ENCODE assay signal across 8 cellular contexts in genomic region chr1:23168462-23169218, GRCh38. TPM values are rescaled to one million over a fixed set of nuclear protein-coding genes. Genes with fewer than 3 reads are reported as not detected.
A peak's percentile ranks its signal among the peaks of the same experiment; 100 is the strongest.
DNase-seq lines count a peak whose midpoint lies in the region; ATAC-seq and TF ChIP-seq lines count a peak whose summit lies in the region.

Gene LUZP1 (minus strand): TSS chr1:23168856.

- peak within 1 kb of the TSS; percentile 86 for H3K27ac Mint-ChIP-seq in T-helper 17 cell

- WGBS in transverse colon (ENCODE audit: low coverage in 1 of 2), 2 donors, result 8 to 10% methylated on average over 5 to 56 of the region's 56 CpGs

- peak within 1 kb of the TSS; percentile 70 to 99 (median 84) for H3K4me3 ChIP-seq in transverse colon

- peak; percentile 96 for TF ChIP-seq POLR2A in transverse colon (IDR thresholded peaks at IDR 0.05)

- intact Hi-C loops in cardiac septum (cut with DNase I) (loop anchor here (5.0 kb wide), 1 partner anchor 46 kb away; no protein-coding TSS in a partner anchor), posterior cingulate gyrus (cut with DNase I) (no loop called here), transverse colon (cut with DNase I; ENCODE audit: low total_unique reads) (no loop called here)

- H3K36me3 ChIP-seq in transverse colon, result no peaks in the 10 kb centered on the region

- no peaks in the 10 kb centered on the region for H3K27me3 Mint-ChIP-seq in T-helper 17 cell

- DNase-seq in DMS153 (lab: John Stamatoyannopoulos, UW) (peak; percentile 60), GOT3 (lab: John Stamatoyannopoulos, UW) (peak; percentile 72), NCI-H1105 (lab: John Stamatoyannopoulos, UW) (peak; percentile 79), T-helper 17 cell (peak; percentile 75 to 84 (median 79)), amniotic epithelial cell (ENCODE audit: low read depth) (peak; percentile 78), cardiac septum (ENCODE audit: low spot score) (peak; percentile 97), posterior cingulate gyrus (peak; percentile 89 to 99 (median 96)), transverse colon (peak; percentile 93)

- no peaks in the 10 kb centered on the region for H3K27me3 ChIP-seq in transverse colon

- H3K27ac ChIP-seq in transverse colon, result peak within 1 kb of the TSS; percentile 95 to 100 (median 96)

- H3K9me3 ChIP-seq in T-helper 17 cell (ENCODE audit: control insufficient read depth, low read length, poor library complexity, severe bottlenecking) (no peaks in the 10 kb centered on the region), transverse colon (no peaks in the 10 kb centered on the region)

- no peak for TF ChIP-seq CTCF in transverse colon (IDR thresholded peaks at IDR 0.05)

- TF ChIP-seq EP300 in transverse colon (IDR thresholded peaks at IDR 0.05; ENCODE audit: low read depth), result no peak

- H3K36me3 Mint-ChIP-seq in T-helper 17 cell (ENCODE audit: low read depth), result peaks cover 4% of the 10 kb centered on the region

- peaks cover 6 to 56% (median 43%) of the 10 kb centered on the region in 4 donors for H3K4me1 ChIP-seq in transverse colon

- peak within 1 kb of the TSS; percentile 97 for H3K4me3 Mint-ChIP-seq in T-helper 17 cell

- ATAC-seq in T-helper 17 cell, result peak; percentile 89

- in situ Hi-C loops in transverse colon (cut with MboI; ENCODE audit: low pct_ligation_motif_present in 1 of 4, low pct_unique_long_range_greater_than_20kb in 1 of 4, low sequenced_read_pairs in 3 of 4), result no loop called here

- H3K4me1 Mint-ChIP-seq in T-helper 17 cell, result peaks cover 14% of the 10 kb centered on the region

RNA-seq across cellular contexts. Expression of gene LUZP1, which starts in this region (rescaled TPM):
- total RNA-seq in T-helper 17 cell (10 to 100 TPM; 24.7 to 27.3 TPM), cardiac septum (46.5 TPM), transverse colon (10 to 100 TPM; 28.3 to 46.4 (median 33.3) TPM)

Comparison
In these comparisons a context has a peak if more than half of its experiments do, and no peak if none do; other contexts are left out.
1. Peak in every context shown above with its lines: DNase-seq, ATAC-seq, H3K4me3 ChIP-seq and H3K27ac ChIP-seq.